ENCODE assay signal across 19 cellular contexts in genomic region chr13:66139701-66140100, GRCh38.
A peak's percentile ranks its signal among the peaks of the same experiment; 100 is the strongest.
DNase-seq lines count a peak whose midpoint lies in the region; ATAC-seq and TF ChIP-seq lines count a peak whose summit lies in the region.
"Had no signal": no experiment of that assay in that cellular context is flagged by ENCODE, and none has a peak within 500 bp of the region (broad histone marks: within the 10 kb centered on the region; RNA-seq: fewer than 3 reads in every experiment).

No MANE protein-coding gene starts in this region.

- peak overlapping the region; percentile 11 for H2AFZ ChIP-seq in OCI-LY1 (ENCODE audit: low read length)

- intact Hi-C loops in dorsolateral prefrontal cortex (cut with DNase I): no loop called here

- peak overlapping the region; percentile 34 for H3K4me3 ChIP-seq in OCI-LY1 (ENCODE audit: low read depth, low read length, poor library complexity, severe bottlenecking)
- no peak overlapping the region for H3K4me3 ChIP-seq in dorsolateral prefrontal cortex
- H3K4me3 ChIP-seq: BLaER1 treated with 17β-estradiol and CSF1 and Interleukin-3, amounts not matched to agents 10 nM and 100 nM; heart right ventricle; tibial nerve had no signal

- peaks cover 6% of the 10 kb centered on the region; the same call in 1 of the 2 replicates for H3F3A ChIP-seq in OCI-LY1 (ENCODE audit: insufficient read depth, low read length)

- H3K79me2 ChIP-seq in OCI-LY1 (ENCODE audit: insufficient read depth, low read length): no peaks in the 10 kb centered on the region

- H3K9me3 ChIP-seq in OCI-LY1 (ENCODE audit: low read length): peaks cover 6% of the 10 kb centered on the region; the same call in 1 of the 2 replicates
- H3K9me3 ChIP-seq: BLaER1 treated with 17β-estradiol and CSF1 and Interleukin-3, amounts not matched to agents 10 nM and 100 nM; tibial nerve had no signal

- peak; percentile 54 for DNase-seq in NOMO-1 treated with DMSO at 0.1 percent for 48 hours (lab: John Stamatoyannopoulos, UW; ENCODE audit: unreplicated experiment)
- DNase-seq in NOMO-1 treated with dmso at 0.1 percent for 144 hours (lab: John Stamatoyannopoulos, UW; ENCODE audit: unreplicated experiment): no peak
- no peak for DNase-seq in UCSD-AML1 (lab: John Stamatoyannopoulos, UW; ENCODE audit: unreplicated experiment)
- no peak for DNase-seq in stimulated activated CD4-positive, alpha-beta T cell treated with anti-CD3 and anti-CD28 coated beads, Interleukin-2, amount 100 ng/mL, for 48 hours
- no peak for DNase-seq in NCI-H1436 (lab: John Stamatoyannopoulos, UW)
- DNase-seq in dorsolateral prefrontal cortex: no peak
- DNase-seq: 8988T; activated effector memory CD4-positive, alpha-beta T cell treated with anti-CD3 and anti-CD28 coated beads, Interleukin-2, amount 50 U/mL, for 16 hours; amygdala; effector memory CD8-positive, alpha-beta T cell; heart right ventricle; mammary epithelial cell; NCI-H2081; NCI-H510A treated with DMSO at 0.1 percent for 48 hours; stimulated activated naive CD4-positive, alpha-beta T cell treated with Interleukin-2 at 50 U/mL for 16 hours had no signal

- ATAC-seq in HG02798 (IDR thresholded peaks at IDR 0.05; ENCODE audit: poor library complexity, unreplicated experiment): peak; percentile 19
- ATAC-seq: effector memory CD8-positive, alpha-beta T cell; heart right ventricle had no signal

- H3K9ac ChIP-seq in OCI-LY1 (ENCODE audit: low read length): no peak overlapping the region
- H3K9ac ChIP-seq: BLaER1 treated with 17β-estradiol and CSF1 and Interleukin-3, amounts not matched to agents 10 nM and 100 nM had no signal

- H3K27ac ChIP-seq in OCI-LY1 (ENCODE audit: low read depth, low read length, poor library complexity, severe bottlenecking) (peak overlapping the region; percentile 95), dorsolateral prefrontal cortex (no peak overlapping the region)
- H3K27ac ChIP-seq: BLaER1 treated with 17β-estradiol and CSF1 and Interleukin-3, amounts not matched to agents 10 nM and 100 nM; heart right ventricle; tibial nerve had no signal

- peaks cover 43% of the 10 kb centered on the region for H3K4me1 ChIP-seq in OCI-LY1 (ENCODE audit: insufficient read depth, low read length, severe bottlenecking)
- H3K4me1 ChIP-seq: heart right ventricle, tibial nerve had no signal

- H3K4me2 ChIP-seq in OCI-LY1 (ENCODE audit: low read length): peak overlapping the region; percentile 64

- no peaks in the 10 kb centered on the region for H4K20me1 ChIP-seq in OCI-LY1 (ENCODE audit: insufficient read depth, low read length)
- H4K20me1 ChIP-seq: BLaER1 treated with 17β-estradiol and CSF1 and Interleukin-3, amounts not matched to agents 10 nM and 100 nM had no signal

- no peaks in the 10 kb centered on the region for H3K9me2 ChIP-seq in OCI-LY1 (ENCODE audit: low read depth, low read length)

- H3K27me3 ChIP-seq in OCI-LY1 (ENCODE audit: insufficient read depth, low read length) (no peaks in the 10 kb centered on the region), dorsolateral prefrontal cortex (no peaks in the 10 kb centered on the region)
- H3K27me3 ChIP-seq: BLaER1 treated with 17β-estradiol and CSF1 and Interleukin-3, amounts not matched to agents 10 nM and 100 nM; heart right ventricle; tibial nerve had no signal

- no peak for TF ChIP-seq CTCF in OCI-LY1 (IDR thresholded peaks at IDR 0.05; ENCODE audit: low read length)
- no peak for TF ChIP-seq CTCF in dorsolateral prefrontal cortex (IDR thresholded peaks at IDR 0.05 in 54 of 56, conservative IDR thresholded peaks at IDR 0.05 in 2 of 56; ENCODE audit: low read depth in 1 of 56, partially characterized antibody in 56 of 56)

- H3K36me3 ChIP-seq in OCI-LY1 (ENCODE audit: insufficient read depth, low read length): peaks cover 5% of the 10 kb centered on the region; the same call in 1 of the 2 replicates
- H3K36me3 ChIP-seq: BLaER1 treated with 17β-estradiol and CSF1 and Interleukin-3, amounts not matched to agents 10 nM and 100 nM; heart right ventricle; tibial nerve had no signal
